9 cellular contexts compared by ENCODE assay signal in genomic region chr22:27726726-27727449, GRCh38.
DNase-seq lines count a peak whose midpoint lies in the region; ATAC-seq and TF ChIP-seq lines count a peak whose summit lies in the region.
"Had no signal": no experiment of that assay in that cellular context is flagged by ENCODE, and none has a peak within 500 bp of the region (broad histone marks: within the 10 kb centered on the region; RNA-seq: fewer than 3 reads in every experiment).

No MANE protein-coding gene starts in this region.

- CTCF ChIA-PET in activated naive CD4-positive, alpha-beta T cell treated with anti-CD3 and anti-CD28 coated beads for 36 hours (lab: Charles Lee), result no interaction called here
- CTCF ChIA-PET in activated CD8-positive, alpha-beta memory T cell treated with anti-CD3 and anti-CD28 coated beads, Interleukin-2, amount 10 ng/mL, durations not matched to agents 7 days and 5 days (lab: Charles Lee), result no interaction called here

- no peaks in the 10 kb centered on the region for H3K36me3 Mint-ChIP-seq in activated naive CD4-positive, alpha-beta T cell treated with anti-CD3 and anti-CD28 coated beads for 36 hours (ENCODE audit: low read depth)
- H3K36me3 Mint-ChIP-seq in activated CD8-positive, alpha-beta memory T cell treated with anti-CD3 and anti-CD28 coated beads, Interleukin-2, amount 10 ng/mL, durations not matched to agents 7 days and 5 days, result no peaks in the 10 kb centered on the region

- peaks cover 2% of the 10 kb centered on the region for H3K9me3 Mint-ChIP-seq in activated naive CD4-positive, alpha-beta T cell treated with anti-CD3 and anti-CD28 coated beads for 36 hours
- H3K9me3 Mint-ChIP-seq in activated CD8-positive, alpha-beta memory T cell treated with anti-CD3 and anti-CD28 coated beads, Interleukin-2, amount 10 ng/mL, durations not matched to agents 7 days and 5 days (ENCODE audit: low read depth), result no peaks in the 10 kb centered on the region

- peak; percentile 56 for ATAC-seq in lung (ENCODE audit: insufficient read depth, low FRiP score)
- ATAC-seq in aorta (ENCODE audit: low FRiP score), result peak; percentile 84
- no peak for ATAC-seq in activated CD8-positive, alpha-beta memory T cell treated with anti-CD3 and anti-CD28 coated beads, Interleukin-2, amount 10 ng/mL, durations not matched to agents 7 days and 5 days
- no peak for ATAC-seq in HG02981 (IDR thresholded peaks at IDR 0.05; ENCODE audit: unreplicated experiment)

- intact Hi-C loops in activated naive CD4-positive, alpha-beta T cell treated with anti-CD3 and anti-CD28 coated beads for 36 hours (cut with micrococcal nuclease), result no loop called here
- intact Hi-C loops in aorta (cut with DNase I), result no loop called here

- peaks cover 21% of the 10 kb centered on the region for H3K27me3 Mint-ChIP-seq in activated naive CD4-positive, alpha-beta T cell treated with anti-CD3 and anti-CD28 coated beads for 36 hours (ENCODE audit: low read depth)
- H3K27me3 Mint-ChIP-seq in activated CD8-positive, alpha-beta memory T cell treated with anti-CD3 and anti-CD28 coated beads, Interleukin-2, amount 10 ng/mL, durations not matched to agents 7 days and 5 days, result no peaks in the 10 kb centered on the region

- H3K27me3 ChIP-seq in lung (ENCODE audit: control insufficient read depth, insufficient read depth) (no peaks in the 10 kb centered on the region), aorta (ENCODE audit: control insufficient read depth in 1 of 2, insufficient read depth in 2 of 2, low read length in 1 of 2) (no peaks in the 10 kb centered on the region)

- H3K36me3 ChIP-seq in lung (ENCODE audit: control insufficient read depth in 2 of 2, insufficient read depth in 2 of 2, low read length in 2 of 2) (no peaks in the 10 kb centered on the region), aorta (ENCODE audit: control insufficient read depth in 1 of 2, insufficient read depth in 2 of 2, low read length in 1 of 2) (no peaks in the 10 kb centered on the region)
- H3K36me3 ChIP-seq: prostate gland had no signal

- DNase-seq in activated naive CD4-positive, alpha-beta T cell treated with anti-CD3 and anti-CD28 coated beads for 36 hours, result peak; percentile 7
- no peak for DNase-seq in activated naive CD4-positive, alpha-beta T cell (lab: John Stamatoyannopoulos, UW)
- peak; percentile 62 for DNase-seq in choroid plexus epithelial cell (ENCODE audit: low read depth)
- peak; percentile 56 for DNase-seq in lung (ENCODE audit: low spot score)
- peak; percentile 81 to 84 for DNase-seq in aorta
- no peak for DNase-seq in activated CD8-positive, alpha-beta memory T cell treated with anti-CD3 and anti-CD28 coated beads, Interleukin-2, amount 10 ng/mL, durations not matched to agents 7 days and 5 days
- DNase-seq in cerebellar nuclear complex (lab: John Stamatoyannopoulos, UW), result no peak

- H3K4me3 ChIP-seq in choroid plexus epithelial cell (ENCODE audit: low read depth, low read length) (no peak overlapping the region), lung (no peak overlapping the region), aorta (ENCODE audit: low read length in 2 of 2) (no peak overlapping the region)
- H3K4me3 ChIP-seq: prostate gland had no signal

- TF ChIP-seq CTCF in choroid plexus epithelial cell (conservative IDR thresholded peaks at IDR 0.05; ENCODE audit: low read depth, low read length) (no peak), lung (IDR thresholded peaks at IDR 0.05; ENCODE audit: control extremely low read depth, extremely low read depth) (no peak)

- H3K27ac ChIP-seq in lung (ENCODE audit: low read depth in 1 of 2, low read length in 1 of 2), result peak overlapping the region; percentile 47 to 82
- no peak overlapping the region for H3K27ac ChIP-seq in aorta (ENCODE audit: low read depth in 1 of 2, low read length in 2 of 2)

- peaks cover 0 to 3% of the 10 kb centered on the region in 2 donors for H3K4me1 ChIP-seq in lung (ENCODE audit: control insufficient read depth in 2 of 2, insufficient read depth in 2 of 2, low read length in 2 of 2)
- H3K4me1 ChIP-seq in aorta (ENCODE audit: control insufficient read depth in 1 of 2, insufficient read depth in 2 of 2, low read length in 2 of 2), result no peaks in the 10 kb centered on the region
- H3K4me1 ChIP-seq: prostate gland had no signal

- H3K27ac Mint-ChIP-seq in activated naive CD4-positive, alpha-beta T cell treated with anti-CD3 and anti-CD28 coated beads for 36 hours, result no peak overlapping the region
- H3K27ac Mint-ChIP-seq in activated CD8-positive, alpha-beta memory T cell treated with anti-CD3 and anti-CD28 coated beads, Interleukin-2, amount 10 ng/mL, durations not matched to agents 7 days and 5 days, result no peak overlapping the region

- H3K4me3 Mint-ChIP-seq in activated naive CD4-positive, alpha-beta T cell treated with anti-CD3 and anti-CD28 coated beads for 36 hours, result no peak overlapping the region
- no peak overlapping the region for H3K4me3 Mint-ChIP-seq in activated CD8-positive, alpha-beta memory T cell treated with anti-CD3 and anti-CD28 coated beads, Interleukin-2, amount 10 ng/mL, durations not matched to agents 7 days and 5 days

- H3K9me3 ChIP-seq in lung (ENCODE audit: control insufficient read depth in 2 of 2, insufficient read depth in 1 of 2, low read length in 1 of 2) (no peaks in the 10 kb centered on the region), aorta (ENCODE audit: control insufficient read depth, low read length) (no peaks in the 10 kb centered on the region)
- H3K9me3 ChIP-seq: prostate gland had no signal

- H3K4me1 Mint-ChIP-seq in activated naive CD4-positive, alpha-beta T cell treated with anti-CD3 and anti-CD28 coated beads for 36 hours (ENCODE audit: low read depth), result no peaks in the 10 kb centered on the region
- no peaks in the 10 kb centered on the region for H3K4me1 Mint-ChIP-seq in activated CD8-positive, alpha-beta memory T cell treated with anti-CD3 and anti-CD28 coated beads, Interleukin-2, amount 10 ng/mL, durations not matched to agents 7 days and 5 days

- WGBS in lung, 2 donors, result 26 to 35% methylated on average over 12 of the region's 12 CpGs
- WGBS in aorta, 2 donors, result 70 to 75% methylated on average over 12 of the region's 12 CpGs

Comparison
In these comparisons a context has a peak if more than half of its experiments do, and no peak if none do; other contexts are left out.
1. DNase-seq: peak in activated naive CD4-positive, alpha-beta T cell treated with anti-CD3 and anti-CD28 coated beads for 36 hours (single experiment), choroid plexus epithelial cell (single experiment), lung (single experiment) and aorta (2 of 2); none in activated naive CD4-positive, alpha-beta T cell (0 of 4), activated CD8-positive, alpha-beta memory T cell treated with anti-CD3 and anti-CD28 coated beads, Interleukin-2, amount 10 ng/mL, durations not matched to agents 7 days and 5 days (single experiment) and cerebellar nuclear complex (0 of 2).
2. ATAC-seq: peak in lung (single experiment) and aorta (single experiment); none in activated CD8-positive, alpha-beta memory T cell treated with anti-CD3 and anti-CD28 coated beads, Interleukin-2, amount 10 ng/mL, durations not matched to agents 7 days and 5 days (single experiment) and HG02981 (single experiment).
3. H3K27ac ChIP-seq: peak in lung (2 of 2); none in aorta (0 of 2).